In genomic region chr7:32536585-32536984, GRCh38 we compare ENCODE assay signal across 13 cellular contexts. TPM values are rescaled to one million over a fixed set of nuclear protein-coding genes. Genes with fewer than 3 reads are reported as not detected.
DNase-seq lines count a peak whose midpoint lies in the region; ATAC-seq and TF ChIP-seq lines count a peak whose summit lies in the region.
"Had no signal": no experiment of that assay in that cellular context is flagged by ENCODE, and none has a peak within 500 bp of the region (broad histone marks: within the 10 kb centered on the region; RNA-seq: fewer than 3 reads in every experiment).

No MANE protein-coding gene starts in this region.

- DNase-seq in EH (ENCODE audit: low read depth), result peak; percentile 73
- peak; percentile 93 for DNase-seq in M059J (ENCODE audit: low read depth)
- DNase-seq in dermis blood vessel endothelial cell, result peak; percentile 90
- DNase-seq in DMS114 treated with DMSO at 0.1 percent for 48 hours (lab: John Stamatoyannopoulos, UW; ENCODE audit: unreplicated experiment), result no peak
- DNase-seq: H7; NCI-H1105 treated with DMSO at 0.1 percent for 48 hours; stimulated activated CD4-positive, alpha-beta T cell treated with anti-CD3 and anti-CD28 coated beads, Interleukin-15, amount 100 ng/mL, for 24 hours; T1000 had no signal

- H3K4me1 ChIP-seq in neutrophil (ENCODE audit: control insufficient read depth in 1 of 2, insufficient read depth in 1 of 2, low read depth in 1 of 2, low read length in 1 of 2), result peaks cover 0 to 6% of the 10 kb centered on the region in 2 experiments

- H3K4me3 ChIP-seq in neutrophil (ENCODE audit: low read depth in 1 of 2, low read length in 1 of 2), result no peak overlapping the region

- peak overlapping the region; percentile 7 for H3K27ac ChIP-seq in neutrophil

- ATAC-seq in GM19395 (IDR thresholded peaks at IDR 0.05; ENCODE audit: unreplicated experiment), result no peak
- ATAC-seq in activated CD4-positive, CD25-positive, alpha-beta regulatory T cell treated with anti-CD3 and anti-CD28 coated beads, Interleukin-2, amount 50 U/mL, for 24 hours, result no peak
- ATAC-seq in HG03159 (IDR thresholded peaks at IDR 0.05; ENCODE audit: unreplicated experiment), result no peak
- ATAC-seq: stimulated activated effector memory CD8-positive, alpha-beta T cell treated with anti-CD3 and anti-CD28 coated beads, Interleukin-12 subunit alpha, Interleukin-12 subunit beta, amount 100 ng/mL, for 72 hours had no signal

- peaks cover 6% of the 10 kb centered on the region for H3K36me3 ChIP-seq in neutrophil

- TF ChIP-seq CTCF in neutrophil (IDR thresholded peaks at IDR 0.05), result no peak

- no peaks in the 10 kb centered on the region for H3K9me3 ChIP-seq in neutrophil

- no peaks in the 10 kb centered on the region for H3K27me3 ChIP-seq in neutrophil

RNA-seq across cellular contexts. Expression of gene AVL9, which starts 41.3 kb away (rescaled TPM):
- 37.6 and 50.6 TPM in 2 replicates for total RNA-seq in M059J (2014; rRNA removed; shearing (Covaris generic))
- total RNA-seq in dermis blood vessel endothelial cell, result 49.0 and 81.9 TPM in 2 replicates

RNA-seq across cellular contexts. Expression of gene LSM5, which starts 46.4 kb away (rescaled TPM):
- total RNA-seq in M059J (2014; rRNA removed; shearing (Covaris generic)), result 41.1 and 65.5 TPM in 2 replicates
- total RNA-seq in dermis blood vessel endothelial cell, result 22.0 and 30.2 TPM in 2 replicates
